ENCODE assay signal across 13 cellular contexts in the genomic region with DNA sequence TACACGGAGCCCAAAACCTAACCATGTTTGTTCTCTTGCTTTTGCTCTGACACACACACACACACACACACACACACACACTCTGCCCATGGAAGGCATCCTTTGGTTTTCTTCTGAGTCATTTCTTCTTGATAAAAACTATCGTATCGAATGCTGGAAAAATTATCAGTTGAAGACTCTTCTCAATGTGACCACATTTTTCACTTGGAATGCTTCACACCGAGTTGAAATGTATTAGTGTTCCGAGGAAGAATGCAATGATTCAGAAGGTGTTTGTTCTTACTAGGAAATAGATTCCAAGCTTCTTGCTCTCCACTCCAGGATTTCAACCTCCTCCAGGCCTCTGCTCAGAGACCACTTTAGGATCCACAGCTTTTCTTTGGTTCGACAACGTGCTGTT.
DNase-seq lines count a peak whose midpoint lies in the region; ATAC-seq and TF ChIP-seq lines count a peak whose summit lies in the region.
"Had no signal": no experiment of that assay in that cellular context is flagged by ENCODE, and none has a peak within 500 bp of the region (broad histone marks: within the 10 kb centered on the region; RNA-seq: fewer than 3 reads in every experiment).

No MANE protein-coding gene starts in this region.

- no peak overlapping the region for H3K9ac ChIP-seq in MM.1S (ENCODE audit: low read length)

- H2AFZ ChIP-seq in ACC112 (ENCODE audit: low read length, unreplicated experiment): peak overlapping the region; percentile 64
- no peak overlapping the region for H2AFZ ChIP-seq in MM.1S (ENCODE audit: low read length)

- H3K27me3 ChIP-seq in ACC112 (ENCODE audit: insufficient read depth, low read length) (no peaks in the 10 kb centered on the region), brain microvascular endothelial cell (replicated peaks) (no peaks in the 10 kb centered on the region), MM.1S (replicated peaks; ENCODE audit: insufficient read depth, low read length) (no peaks in the 10 kb centered on the region)
- H3K27me3 ChIP-seq: BE2C had no signal

- H3K4me1 ChIP-seq in ACC112 (ENCODE audit: control insufficient read depth, insufficient read depth, low read length, unreplicated experiment) (peaks cover 33% of the 10 kb centered on the region), MM.1S (ENCODE audit: low read length) (peaks cover 3% of the 10 kb centered on the region; the same call in 1 of the 2 replicates)
- H3K4me1 ChIP-seq: BE2C had no signal

- no peaks in the 10 kb centered on the region for H4K20me1 ChIP-seq in MM.1S (ENCODE audit: insufficient read depth, low read length)

- in situ Hi-C loops in brain microvascular endothelial cell (cut with HindIII; ENCODE audit: low pct_ligation_motif_present, low sequenced_read_pairs): no loop called here

- no peak for TF ChIP-seq CTCF in brain microvascular endothelial cell (IDR thresholded peaks at IDR 0.05; ENCODE audit: low read depth, low read length, missing control alignments)
- TF ChIP-seq CTCF in MM.1S (IDR thresholded peaks at IDR 0.05; ENCODE audit: low read length): no peak

- DNase-seq in HK-2 (ENCODE audit: unreplicated experiment): peak; percentile 39
- DNase-seq in brain microvascular endothelial cell: peak; percentile 81
- DNase-seq in kidney tubule cell (ENCODE audit: low spot score): peak; percentile 74
- no peak for DNase-seq in activated T-cell treated with anti-CD3 and anti-CD28 coated beads, Interleukin-2, amount 50 U/mL, for 48 hours
- no peak for DNase-seq in MM.1S
- DNase-seq: central memory CD4-positive, alpha-beta T cell; erythroblast; MV-4-11; stimulated activated CD4-positive, alpha-beta T cell treated with anti-CD3 and anti-CD28 coated beads, Interleukin-1b, Interleukin-23, amount 100 ng/mL, for 48 hours had no signal

- H3K36me3 ChIP-seq in ACC112 (ENCODE audit: insufficient read depth, low read length) (no peaks in the 10 kb centered on the region), brain microvascular endothelial cell (replicated peaks) (no peaks in the 10 kb centered on the region), MM.1S (replicated peaks; ENCODE audit: insufficient read depth, low read length) (no peaks in the 10 kb centered on the region)
- H3K36me3 ChIP-seq: BE2C had no signal

- H3K79me2 ChIP-seq in ACC112 (ENCODE audit: control insufficient read depth, insufficient read depth, low read length, unreplicated experiment) (no peaks in the 10 kb centered on the region), MM.1S (ENCODE audit: low read length) (no peaks in the 10 kb centered on the region)

- H3K4me3 ChIP-seq in ACC112 (ENCODE audit: low read depth, low read length) (no peak overlapping the region), brain microvascular endothelial cell (ENCODE audit: low read depth, low read length) (no peak overlapping the region), MM.1S (ENCODE audit: low read length) (no peak overlapping the region)

- no peaks in the 10 kb centered on the region for H3K9me3 ChIP-seq in MM.1S (replicated peaks; ENCODE audit: insufficient read depth, low read length)
- H3K9me3 ChIP-seq: BE2C had no signal

- H3K9me2 ChIP-seq in MM.1S (replicated peaks; ENCODE audit: insufficient read depth, low read length): no peaks in the 10 kb centered on the region

- H3F3A ChIP-seq in MM.1S (ENCODE audit: insufficient read depth, low read length): no peaks in the 10 kb centered on the region

- no peak overlapping the region for H3K4me2 ChIP-seq in MM.1S (ENCODE audit: low read depth, low read length)

- ATAC-seq in GM18867 (IDR thresholded peaks at IDR 0.05; ENCODE audit: unreplicated experiment) (no peak), HG02798 (IDR thresholded peaks at IDR 0.05; ENCODE audit: poor library complexity, unreplicated experiment) (no peak)

- peak overlapping the region; percentile 11 for H3K27ac ChIP-seq in ACC112 (ENCODE audit: low read depth, low read length)
- peak overlapping the region; percentile 48 for H3K27ac ChIP-seq in brain microvascular endothelial cell
- no peak overlapping the region for H3K27ac ChIP-seq in MM.1S (ENCODE audit: low read length)

Comparison
In these comparisons a context has a peak if more than half of its experiments do, and no peak if none do; other contexts are left out.
1. DNase-seq: peak in HK-2 (single experiment), brain microvascular endothelial cell (single experiment) and kidney tubule cell (single experiment); none in activated T-cell treated with anti-CD3 and anti-CD28 coated beads, Interleukin-2, amount 50 U/mL, for 48 hours (0 of 2) and MM.1S (single experiment).